Comparison of ENCODE assay signal across 22 cellular contexts in the genomic region with DNA sequence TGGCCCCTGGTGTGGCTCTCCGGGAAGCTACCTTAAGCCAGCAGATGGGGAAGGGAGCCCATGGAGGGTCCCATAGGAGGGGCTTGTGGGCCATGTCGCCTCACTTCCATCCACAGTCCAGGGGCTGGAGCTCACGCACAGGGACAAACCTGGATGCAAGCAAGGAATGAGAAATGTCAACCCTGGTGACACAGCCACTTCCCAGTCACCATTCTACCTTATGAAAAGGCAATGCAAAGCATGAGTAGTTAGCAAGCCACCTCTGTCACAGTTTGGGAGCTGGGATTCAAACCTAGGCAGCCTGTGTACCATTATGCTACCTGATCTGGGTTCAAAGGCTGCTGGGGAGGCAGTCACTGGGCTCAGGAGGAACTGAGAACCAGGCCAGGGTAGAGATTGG.
"Had no signal": no experiment of that assay in that cellular context is flagged by ENCODE, and none has a peak within 500 bp of the region (broad histone marks: within the 10 kb centered on the region; RNA-seq: fewer than 3 reads in every experiment).

No MANE protein-coding gene starts in this region.

- H3K4me3 ChIP-seq: colonic mucosa, dorsolateral prefrontal cortex, esophagus squamous epithelium, gastrocnemius medialis, heart right ventricle, left lung, lower lobe of right lung had no signal

- H3K4me1 ChIP-seq: colonic mucosa, esophagus squamous epithelium, gastrocnemius medialis, heart right ventricle, left lung, lower lobe of right lung had no signal

- H3K27ac ChIP-seq: colonic mucosa, dorsolateral prefrontal cortex, epithelial cell of prostate, esophagus squamous epithelium, gastrocnemius medialis, heart right ventricle, left lung, lower lobe of right lung had no signal

- H3K27me3 ChIP-seq: colonic mucosa, esophagus squamous epithelium, gastrocnemius medialis, heart right ventricle, left lung had no signal

- ATAC-seq: esophagus mucosa, gastrocnemius medialis, heart right ventricle, left cardiac atrium, left lung, left ventricle myocardium superior, lower lobe of right lung had no signal

- H3K9me3 ChIP-seq: colonic mucosa, esophagus squamous epithelium, gastrocnemius medialis, lower lobe of right lung had no signal

- DNase-seq: colonic mucosa; dermis blood vessel endothelial cell; dorsolateral prefrontal cortex; effector CD4-positive, alpha-beta T cell; effector memory CD4-positive, alpha-beta T cell; erythroblast; esophagus squamous epithelium; foreskin fibroblast; foreskin melanocyte; gastrocnemius medialis; glutamatergic neuron; head of caudate nucleus; heart right ventricle; hippocampal formation; left cardiac atrium; left lung; left ventricle myocardium superior; lower lobe of right lung; mesenchymal stem cell; midbrain had no signal

- H3K36me3 ChIP-seq: colonic mucosa, esophagus squamous epithelium, gastrocnemius medialis, heart right ventricle, left lung, lower lobe of right lung had no signal
